ENCODE assay signal across 1 cellular context in genomic region chr17:55391244-55391757, GRCh38.
TF ChIP-seq lines count a peak whose summit lies in the region.

No MANE protein-coding gene starts in this region.

TF ChIP-seq in GM23338, 12 proteins besides CTCF, POLR2A, EP300 and RAD21 (continued from another document):
- TF ChIP-seq ZNF462 (CRISPR knock-in tag; IDR thresholded peaks at IDR 0.05) (no peak), NANOG (IDR thresholded peaks at IDR 0.05; ENCODE audit: borderline replicate concordance) (no peak)
